In the genomic region with DNA sequence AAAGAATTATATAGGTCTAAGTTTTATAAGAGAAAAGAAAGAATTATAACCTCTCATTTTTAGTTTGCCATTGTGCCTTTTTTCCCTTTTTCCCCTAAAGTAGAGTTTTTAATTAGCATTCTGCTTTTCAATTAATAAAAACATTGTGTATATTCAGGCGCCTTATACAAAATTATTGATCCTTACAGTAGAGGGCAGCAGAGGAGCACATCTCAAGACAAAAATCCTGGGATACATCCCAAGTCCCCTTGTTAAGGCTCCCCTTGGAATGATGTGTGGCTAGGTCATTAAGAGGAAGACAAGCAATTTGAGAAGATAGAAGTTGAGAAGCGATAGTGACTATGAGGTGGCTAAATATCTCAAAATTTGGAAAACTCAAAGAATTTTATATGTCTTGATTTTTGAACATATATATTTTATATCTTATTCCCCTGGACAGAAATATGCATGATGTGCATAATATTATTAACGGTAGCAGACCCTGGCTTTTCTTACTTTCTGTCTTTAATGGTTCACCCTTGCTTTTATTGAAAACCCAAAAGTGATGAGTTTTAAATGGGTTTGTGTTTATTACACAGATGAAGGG, we compare ENCODE assay signal across 9 cellular contexts. TPM values are rescaled to one million over a fixed set of nuclear protein-coding genes. Genes with fewer than 3 reads are reported as not detected.
A peak's percentile ranks its signal among the peaks of the same experiment; 100 is the strongest.
DNase-seq lines count a peak whose midpoint lies in the region; ATAC-seq, FAIRE-seq and TF ChIP-seq lines count a peak whose summit lies in the region.
"Had no signal": no experiment of that assay in that cellular context is flagged by ENCODE, and none has a peak within 500 bp of the region (broad histone marks: within the 10 kb centered on the region; RNA-seq: fewer than 3 reads in every experiment).

No MANE protein-coding gene starts in this region.

- CTCF ChIA-PET in K562 (lab: Yijun Ruan, JAX; ENCODE audit: low intra/inter-chr PET ratio): interaction anchor here (0.6 kb wide), 1 partner anchor 89 kb away, joined by 4 read pairs; no protein-coding TSS in a partner anchor

- no TSS peak for BruUV-seq in K562 (replicated peaks; lab: Mats Ljungman, UMichigan)

- H3K9ac ChIP-seq in K562 (ENCODE audit: insufficient read depth in 1 of 2, low read depth in 2 of 2, low read length in 2 of 2): no peak overlapping the region

- H3K27ac Mint-ChIP-seq in nephron progenitor cell: no peak overlapping the region
- H3K27ac Mint-ChIP-seq in stimulated activated naive B cell treated with anti-CD40 and anti-IgM and Interleukin-4, amounts not matched to agents 10 μg/mL and 1 μg/mL and 100 μg/mL, for 72 hours: no peak overlapping the region
- no peak overlapping the region for H3K27ac Mint-ChIP-seq in naive thymus-derived CD8-positive, alpha-beta T cell

- TF ChIP-seq POLR2A in K562 (conservative IDR thresholded peaks at IDR 0.05): no peak

- no peaks in the 10 kb centered on the region for H3K27me3 Mint-ChIP-seq in nephron progenitor cell (ENCODE audit: low read depth, poor library complexity)
- H3K27me3 Mint-ChIP-seq in stimulated activated naive B cell treated with anti-CD40 and anti-IgM and Interleukin-4, amounts not matched to agents 10 μg/mL and 1 μg/mL and 100 μg/mL, for 72 hours: peaks cover 3 to 9% of the 10 kb centered on the region in 2 donors
- peaks cover 0 to 2% (median 0%) of the 10 kb centered on the region in 5 donors for H3K27me3 Mint-ChIP-seq in naive thymus-derived CD8-positive, alpha-beta T cell

- H3K4me3 Mint-ChIP-seq in nephron progenitor cell: no peak overlapping the region
- no peak overlapping the region for H3K4me3 Mint-ChIP-seq in stimulated activated naive B cell treated with anti-CD40 and anti-IgM and Interleukin-4, amounts not matched to agents 10 μg/mL and 1 μg/mL and 100 μg/mL, for 72 hours
- H3K4me3 Mint-ChIP-seq in naive thymus-derived CD8-positive, alpha-beta T cell: no peak overlapping the region

- no peaks in the 10 kb centered on the region for H3K9me3 ChIP-seq in K562 (replicated peaks; ENCODE audit: control insufficient read depth, insufficient read depth, low read depth, low read length)
- H3K9me3 ChIP-seq: neutrophil had no signal

- TF ChIP-seq EP300 in K562 (IDR thresholded peaks at IDR 0.05; ENCODE audit: low read length): no peak

- in situ Hi-C loops in K562 (cut with MboI): no loop called here

- no peak overlapping the region for H3K4me3 ChIP-seq in K562

- no peak overlapping the region for H3K27ac ChIP-seq in K562 (ENCODE audit: extremely low read depth, low read depth, low read length)
- H3K27ac ChIP-seq: neutrophil had no signal

- H3K4me1 ChIP-seq in K562 (replicated peaks in 1 of 2; ENCODE audit: control insufficient read depth in 2 of 2, insufficient read depth in 2 of 2, low read length in 2 of 2): no peaks in the 10 kb centered on the region

- no peaks in the 10 kb centered on the region for H3K36me3 Mint-ChIP-seq in nephron progenitor cell (ENCODE audit: low read depth)
- peaks cover 0 to 4% of the 10 kb centered on the region in 2 donors for H3K36me3 Mint-ChIP-seq in stimulated activated naive B cell treated with anti-CD40 and anti-IgM and Interleukin-4, amounts not matched to agents 10 μg/mL and 1 μg/mL and 100 μg/mL, for 72 hours
- peaks cover 0 to 7% (median 5%) of the 10 kb centered on the region in 3 donors for H3K36me3 Mint-ChIP-seq in naive thymus-derived CD8-positive, alpha-beta T cell

- intact Hi-C loops in K562 (cut with micrococcal nuclease): loop anchor here (1.0 to 10.0 kb wide), 3 partner anchors 42 to 760 kb away; no protein-coding TSS in a partner anchor

- H3K4me2 ChIP-seq in K562 (ENCODE audit: insufficient read depth, low read length): no peak overlapping the region

- ATAC-seq in K562 (peak; percentile 72), GM21515 (IDR thresholded peaks at IDR 0.05; ENCODE audit: unreplicated experiment) (no peak)
- ATAC-seq in stimulated activated naive B cell treated with anti-CD40 and anti-IgM and Interleukin-4, amounts not matched to agents 10 μg/mL and 1 μg/mL and 100 μg/mL, for 72 hours (replicated peaks): no peak
- no peak for ATAC-seq in naive thymus-derived CD8-positive, alpha-beta T cell

- peak; percentile 37 for FAIRE-seq in K562 (lab: Jason Lieb, UNC)

- no peaks in the 10 kb centered on the region for H3K9me3 Mint-ChIP-seq in nephron progenitor cell
- peaks cover 0 to 4% of the 10 kb centered on the region in 2 donors for H3K9me3 Mint-ChIP-seq in stimulated activated naive B cell treated with anti-CD40 and anti-IgM and Interleukin-4, amounts not matched to agents 10 μg/mL and 1 μg/mL and 100 μg/mL, for 72 hours
- H3K9me3 Mint-ChIP-seq in naive thymus-derived CD8-positive, alpha-beta T cell: peaks cover 0 to 9% (median 2%) of the 10 kb centered on the region in 9 donors

- no peak overlapping the region for H2AFZ ChIP-seq in K562 (ENCODE audit: low read depth, low read length)

- H3K27me3 ChIP-seq in K562 (ENCODE audit: control insufficient read depth in 2 of 2, insufficient read depth in 2 of 2, low read length in 2 of 2): no peaks in the 10 kb centered on the region
- H3K27me3 ChIP-seq: neutrophil had no signal

- POLR2A ChIA-PET in K562 (lab: Yijun Ruan, JAX): interaction anchor here (0.7 kb wide), 1 partner anchor 21 kb away, joined by 3 read pairs; no protein-coding TSS in a partner anchor
- POLR2A ChIA-PET in naive thymus-derived CD8-positive, alpha-beta T cell (lab: Charles Lee): interaction anchor here (0.5 kb wide), 1 partner anchor 20 kb away, joined by 3 read pairs; no protein-coding TSS in a partner anchor

- no peaks in the 10 kb centered on the region for H3K9me1 ChIP-seq in K562 (ENCODE audit: control insufficient read depth, insufficient read depth, low read length)

- H3K79me2 ChIP-seq in K562 (ENCODE audit: control insufficient read depth, insufficient read depth, low read length): no peaks in the 10 kb centered on the region

- TF ChIP-seq CTCF in K562 (IDR thresholded peaks at IDR 0.05 in 2 of 3, conservative IDR thresholded peaks at IDR 0.05 in 1 of 3; ENCODE audit: insufficient read depth in 2 of 3, low read depth in 1 of 3, low read length in 3 of 3): peak; percentile 38 to 65 (median 55); a peak in 5 of 6 replicates
- TF ChIP-seq CTCF in nephron progenitor cell (IDR thresholded peaks at IDR 0.05): peak; percentile 67

- 1% methylated on average over 3 of the region's 3 CpGs for WGBS in K562 (ENCODE audit: insufficient coverage, low coverage, missing lambda C conversion rate)

- no peaks in the 10 kb centered on the region for H4K20me1 ChIP-seq in K562 (replicated peaks; ENCODE audit: control insufficient read depth, insufficient read depth, low read length)

- DNase-seq in GM03348 (ENCODE audit: low spot score) (peak; percentile 51), NCI-H1105 treated with DMSO at 0.1 percent for 48 hours (lab: John Stamatoyannopoulos, UW) (peak; percentile 52), K562 (ENCODE audit: extremely low read depth in 1 of 4, low spot score in 3 of 4) (peak; percentile 22 to 45 (median 40)), nephron progenitor cell (peak; percentile 8), nucleus accumbens (lab: John Stamatoyannopoulos, UW) (no peak)
- DNase-seq in stimulated activated naive B cell treated with anti-CD40 and anti-IgM and Interleukin-4, amounts not matched to agents 10 μg/mL and 1 μg/mL and 100 μg/mL, for 72 hours: no peak
- DNase-seq in naive thymus-derived CD8-positive, alpha-beta T cell: no peak

- H3K36me3 ChIP-seq in K562 (ENCODE audit: control insufficient read depth, insufficient read depth, low read length): no peaks in the 10 kb centered on the region
- H3K36me3 ChIP-seq: neutrophil had no signal

- TF ChIP-seq RAD21 in K562 (CRISPR knock-in tag; conservative IDR thresholded peaks at IDR 0.05 in 1 of 2, IDR thresholded peaks at IDR 0.05 in 1 of 2): peak; percentile 78 to 79

- no peaks in the 10 kb centered on the region for H3K4me1 Mint-ChIP-seq in nephron progenitor cell
- peaks cover 0 to 1% of the 10 kb centered on the region in 2 donors for H3K4me1 Mint-ChIP-seq in stimulated activated naive B cell treated with anti-CD40 and anti-IgM and Interleukin-4, amounts not matched to agents 10 μg/mL and 1 μg/mL and 100 μg/mL, for 72 hours
- peaks cover 0 to 3% (median 0%) of the 10 kb centered on the region in 4 donors for H3K4me1 Mint-ChIP-seq in naive thymus-derived CD8-positive, alpha-beta T cell

TF ChIP-seq in K562, 482 proteins besides CTCF, POLR2A, EP300 and RAD21 (continues in another document):
- TF ChIP-seq TAF9B (IDR thresholded peaks at IDR 0.05; ENCODE audit: partially characterized antibody): no peak
- no peak for TF ChIP-seq DIDO1 (tag; IDR thresholded peaks at IDR 0.05; ENCODE audit: low read depth)
- no peak for TF ChIP-seq MXI1 (IDR thresholded peaks at IDR 0.05; ENCODE audit: low read depth, low read length)
- TF ChIP-seq ZNF263 (CRISPR knock-in tag; IDR thresholded peaks at IDR 0.05; ENCODE audit: borderline replicate concordance): no peak
- TF ChIP-seq ZNF695 (CRISPR knock-in tag; IDR thresholded peaks at IDR 0.05): no peak
- TF ChIP-seq MYC (IDR thresholded peaks at IDR 0.05; ENCODE audit: low read depth, low read length): no peak
- no peak for TF ChIP-seq MYC (CRISPR knock-in tag; IDR thresholded peaks at IDR 0.05; ENCODE audit: borderline replicate concordance, low read depth)
- no peak for TF ChIP-seq NBN (IDR thresholded peaks at IDR 0.05; ENCODE audit: low read depth)
- TF ChIP-seq ILK (tag; IDR thresholded peaks at IDR 0.05; ENCODE audit: borderline replicate concordance, low read depth): no peak
- TF ChIP-seq ZNF146 (CRISPR knock-in tag; IDR thresholded peaks at IDR 0.05; ENCODE audit: unreplicated experiment): no peak

RNA-seq across cellular contexts. Expression of a gene that starts 19.1 kb away (rescaled TPM):
- 17.5 and 22.0 TPM in 2 replicates for total RNA-seq in K562 (2011; cell fraction: chromatin; rRNA removed; ENCODE audit: low replicate concordance)
- 16.7 and 22.6 TPM in 2 replicates for total RNA-seq in K562 (2011; cell fraction: nucleolus; rRNA removed)
- total RNA-seq in K562 (2011; cell fraction: nucleoplasm; rRNA removed): 20.5 and 26.4 TPM in 2 replicates
- total RNA-seq in K562 (2014; rRNA removed) (5.8 and 6.3 TPM in 2 replicates), K562 (2014; rRNA removed; fragmentation: Illumina TruSeq; extraction: Trizol) (9.2 and 10.5 TPM in 2 replicates), K562 (2015; rRNA removed; fragmentation: Illumina TruSeq; extraction: Trizol) (10.5 and 10.8 TPM in 2 replicates), K562 (2021) (7.2 and 7.5 TPM in 2 replicates)
- polyA plus RNA-seq in K562 (2011; rRNA removed) (7.1 and 9.4 TPM in 2 replicates), K562 (2014; fragmentation: Illumina TruSeq; extraction: Trizol) (6.5 and 6.7 TPM in 2 replicates), K562 (2014; fragmentation: Nextera tagmentation; extraction: Ambion mirVana) (10 to 100 TPM; 12.9 to 16.2 TPM), K562 (2014; rRNA removed) (5.1 and 8.8 TPM in 2 replicates)
- 4.6 and 6.5 TPM in 2 replicates for polyA plus RNA-seq in K562 (2011; cell fraction: cytosol; rRNA removed)
- 8.4 and 8.5 TPM in 2 replicates for polyA plus RNA-seq in K562 (2011; cell fraction: nucleus; rRNA removed)
- 5.5 and 12.0 TPM in 2 replicates for polyA plus RNA-seq in K562 (2012)
- polyA minus RNA-seq in K562 (2011; rRNA and poly(A)+ RNA removed): 11.7 and 21.9 TPM in 2 replicates
- polyA minus RNA-seq in K562 (2011; cell fraction: cytosol; rRNA and poly(A)+ RNA removed): 3.0 and 6.6 TPM in 2 replicates
- 27.1 and 28.7 TPM in 2 replicates for polyA minus RNA-seq in K562 (2011; cell fraction: nucleus; rRNA and poly(A)+ RNA removed)
- total RNA-seq in naive thymus-derived CD8-positive, alpha-beta T cell: 10 to 100 TPM; 32.2 to 32.6 TPM
- 10 to 100 TPM; 26.1 to 26.6 (median 26.2) TPM for polyA plus RNA-seq in naive thymus-derived CD8-positive, alpha-beta T cell

Comparison
In these comparisons a context has a peak if more than half of its experiments do, and no peak if none do; other contexts are left out.
1. DNase-seq: peak in GM03348 (single experiment), NCI-H1105 treated with DMSO at 0.1 percent for 48 hours (single experiment), K562 (4 of 4) and nephron progenitor cell (single experiment); none in stimulated activated naive B cell treated with anti-CD40 and anti-IgM and Interleukin-4, amounts not matched to agents 10 μg/mL and 1 μg/mL and 100 μg/mL, for 72 hours (single experiment), naive thymus-derived CD8-positive, alpha-beta T cell (0 of 10) and nucleus accumbens (0 of 56).